Comparison of ENCODE assay signal across 26 cellular contexts in genomic region chr5:38134750-38135330, GRCh38.
DNase-seq lines count a peak whose midpoint lies in the region; ATAC-seq lines count a peak whose summit lies in the region.
"Had no signal": no experiment of that assay in that cellular context is flagged by ENCODE, and none has a peak within 500 bp of the region (broad histone marks: within the 10 kb centered on the region; RNA-seq: fewer than 3 reads in every experiment).

No MANE protein-coding gene starts in this region.

- peak; percentile 1 for DNase-seq in LHCN-M2 (ENCODE audit: low read depth)
- DNase-seq in SJCRH30 = peak; percentile 44 to 66
- DNase-seq in trophoblast cell = peak; percentile 48 to 51
- no peak for DNase-seq in activated CD8-positive, alpha-beta T cell treated with anti-CD3 and anti-CD28 coated beads, Interleukin-2, amount 10 ng/mL, durations not matched to agents 7 days and 5 days
- no peak for DNase-seq in activated naive CD4-positive, alpha-beta T cell treated with anti-CD3 and anti-CD28 coated beads, Interleukin-2, amount 10 ng/mL, durations not matched to agents 7 days and 5 days
- DNase-seq: C1 segment of cervical spinal cord; CD4-positive, alpha-beta memory T cell; COR-L47; DMS53; GOT3; HCEC 1CT; NCI-H1048; NCI-H1417 treated with DMSO at 0.1 percent for 48 hours; NCI-H187; NCI-H2081 treated with DMSO at 0.1 percent for 48 hours; NCI-H524; NCI-H774; NK-92 treated with Interleukin-12 subunit alpha and Interleukin-12 subunit beta, amount 100 ng/mL, for 24 hours; PC-3 had no signal

- ATAC-seq in HG02642 (IDR thresholded peaks at IDR 0.05; ENCODE audit: poor library complexity, unreplicated experiment) (no peak), HG03095 (IDR thresholded peaks at IDR 0.05; ENCODE audit: unreplicated experiment) (no peak)
- no peak for ATAC-seq in activated CD8-positive, alpha-beta T cell treated with anti-CD3 and anti-CD28 coated beads, Interleukin-2, amount 10 ng/mL, durations not matched to agents 7 days and 5 days
- ATAC-seq: PC-3 had no signal

- H3K4me3 ChIP-seq in SJCRH30 (no peak overlapping the region), mesodermal cell (ENCODE audit: extremely low read depth, insufficient read depth, low read length, poor library complexity, severe bottlenecking) (no peak overlapping the region), trophoblast cell (ENCODE audit: low read depth, low read length) (no peak overlapping the region)
- H3K4me3 ChIP-seq: SJSA1 had no signal

- H4K91ac ChIP-seq in trophoblast cell (ENCODE audit: low read depth, low read length) = no peak overlapping the region

- no peak overlapping the region for H2AK5ac ChIP-seq in trophoblast cell (ENCODE audit: low read length)

- POLR2A ChIA-PET in activated CD8-positive, alpha-beta T cell treated with anti-CD3 and anti-CD28 coated beads, Interleukin-2, amount 10 ng/mL, durations not matched to agents 7 days and 5 days (lab: Charles Lee) = no interaction called here

- H2BK5ac ChIP-seq in trophoblast cell (ENCODE audit: low read depth, low read length, poor library complexity) = no peak overlapping the region

- H3K18ac ChIP-seq in trophoblast cell (ENCODE audit: low read length) = no peak overlapping the region

- no peak overlapping the region for H3K27ac Mint-ChIP-seq in activated CD8-positive, alpha-beta T cell treated with anti-CD3 and anti-CD28 coated beads, Interleukin-2, amount 10 ng/mL, durations not matched to agents 7 days and 5 days
- no peak overlapping the region for H3K27ac Mint-ChIP-seq in activated naive CD4-positive, alpha-beta T cell treated with anti-CD3 and anti-CD28 coated beads, Interleukin-2, amount 10 ng/mL, durations not matched to agents 7 days and 5 days
- H3K27ac Mint-ChIP-seq: CD4-positive, alpha-beta memory T cell; IgD-negative memory B cell had no signal

- H3K14ac ChIP-seq in trophoblast cell (ENCODE audit: low read length) = peak overlapping the region; percentile 24

- no peak overlapping the region for H4K12ac ChIP-seq in trophoblast cell (ENCODE audit: low read depth, low read length)

- peaks cover 6% of the 10 kb centered on the region for H3K4me1 ChIP-seq in SJCRH30
- H3K4me1 ChIP-seq in mesodermal cell (ENCODE audit: control insufficient read depth, insufficient read depth, low read length, poor library complexity, severe bottlenecking) = peaks cover 14% of the 10 kb centered on the region
- H3K4me1 ChIP-seq in trophoblast cell (ENCODE audit: control insufficient read depth in 1 of 2, insufficient read depth in 2 of 2, low read length in 2 of 2) = peaks cover 2 to 4% of the 10 kb centered on the region in 2 experiments
- H3K4me1 ChIP-seq: SJSA1 had no signal

- H2BK120ac ChIP-seq in trophoblast cell (ENCODE audit: insufficient read depth, low read length, poor library complexity) = no peak overlapping the region

- H3K9ac ChIP-seq in trophoblast cell (ENCODE audit: low read length) = no peak overlapping the region
- H3K9ac ChIP-seq: KMS-11 had no signal

- H3K79me2 ChIP-seq in trophoblast cell (ENCODE audit: control insufficient read depth, insufficient read depth, low read length, poor library complexity) = no peaks in the 10 kb centered on the region

- H3K36me3 ChIP-seq in SJCRH30 (no peaks in the 10 kb centered on the region), mesodermal cell (ENCODE audit: control insufficient read depth, insufficient read depth, low read length) (no peaks in the 10 kb centered on the region), trophoblast cell (ENCODE audit: control insufficient read depth in 1 of 2, insufficient read depth in 2 of 2, low read length in 2 of 2) (no peaks in the 10 kb centered on the region)
- H3K36me3 ChIP-seq: SJSA1 had no signal

- no peaks in the 10 kb centered on the region for H3K9me3 Mint-ChIP-seq in activated CD8-positive, alpha-beta T cell treated with anti-CD3 and anti-CD28 coated beads, Interleukin-2, amount 10 ng/mL, durations not matched to agents 7 days and 5 days (ENCODE audit: insufficient read depth)
- peaks cover 2% of the 10 kb centered on the region for H3K9me3 Mint-ChIP-seq in activated naive CD4-positive, alpha-beta T cell treated with anti-CD3 and anti-CD28 coated beads, Interleukin-2, amount 10 ng/mL, durations not matched to agents 7 days and 5 days

- no peaks in the 10 kb centered on the region for H3K4me1 Mint-ChIP-seq in activated CD8-positive, alpha-beta T cell treated with anti-CD3 and anti-CD28 coated beads, Interleukin-2, amount 10 ng/mL, durations not matched to agents 7 days and 5 days (ENCODE audit: low read depth)
- no peaks in the 10 kb centered on the region for H3K4me1 Mint-ChIP-seq in activated naive CD4-positive, alpha-beta T cell treated with anti-CD3 and anti-CD28 coated beads, Interleukin-2, amount 10 ng/mL, durations not matched to agents 7 days and 5 days
- H3K4me1 Mint-ChIP-seq: CD4-positive, alpha-beta memory T cell; IgD-negative memory B cell had no signal

- H3K27ac ChIP-seq in SJCRH30 (no peak overlapping the region), mesodermal cell (ENCODE audit: low read depth, low read length, severe bottlenecking) (peak overlapping the region; percentile 78), trophoblast cell (ENCODE audit: low read depth, low read length) (no peak overlapping the region)
- H3K27ac ChIP-seq: HL-60, KMS-11, SJSA1 had no signal

- no peak overlapping the region for H4K8ac ChIP-seq in trophoblast cell (ENCODE audit: low read depth, low read length)

- no peak overlapping the region for H3K4me2 ChIP-seq in trophoblast cell (ENCODE audit: low read length)
- H3K4me2 ChIP-seq: KMS-11 had no signal

- 88 to 89% methylated on average over 21 to 22 of the region's 22 CpGs for WGBS in mesodermal cell (ENCODE audit: insufficient coverage in 2 of 2), 2 experiments
- WGBS in trophoblast cell (ENCODE audit: extremely low coverage, insufficient coverage, insufficient read length) = no CpG with 5 or more reads among the region's 22 CpGs

- no peaks in the 10 kb centered on the region for H3K79me1 ChIP-seq in trophoblast cell (ENCODE audit: low read length)

- CTCF ChIA-PET in activated CD8-positive, alpha-beta T cell treated with anti-CD3 and anti-CD28 coated beads, Interleukin-2, amount 10 ng/mL, durations not matched to agents 7 days and 5 days (lab: Charles Lee) = no interaction called here
- CTCF ChIA-PET in activated naive CD4-positive, alpha-beta T cell treated with anti-CD3 and anti-CD28 coated beads, Interleukin-2, amount 10 ng/mL, durations not matched to agents 7 days and 5 days (lab: Charles Lee) = no interaction called here

- H2BK12ac ChIP-seq in trophoblast cell (ENCODE audit: low read length) = no peak overlapping the region

- H3K4ac ChIP-seq in trophoblast cell (ENCODE audit: low read depth, low read length) = no peak overlapping the region

- H3K9me3 ChIP-seq in SJCRH30 (replicated peaks) = no peaks in the 10 kb centered on the region
- no peaks in the 10 kb centered on the region for H3K9me3 ChIP-seq in mesodermal cell (ENCODE audit: control insufficient read depth, low read length)
- H3K9me3 ChIP-seq in trophoblast cell (ENCODE audit: insufficient read depth, low read depth, low read length) = no peaks in the 10 kb centered on the region
- H3K9me3 ChIP-seq: SJSA1 had no signal

- no peak overlapping the region for H3K23ac ChIP-seq in trophoblast cell (ENCODE audit: low read length)

- no peak overlapping the region for H2AFZ ChIP-seq in trophoblast cell (ENCODE audit: insufficient read depth, low read length, poor library complexity)

- H3K27me3 Mint-ChIP-seq in activated CD8-positive, alpha-beta T cell treated with anti-CD3 and anti-CD28 coated beads, Interleukin-2, amount 10 ng/mL, durations not matched to agents 7 days and 5 days (ENCODE audit: low read depth) = peaks cover 2% of the 10 kb centered on the region
- no peaks in the 10 kb centered on the region for H3K27me3 Mint-ChIP-seq in activated naive CD4-positive, alpha-beta T cell treated with anti-CD3 and anti-CD28 coated beads, Interleukin-2, amount 10 ng/mL, durations not matched to agents 7 days and 5 days
- H3K27me3 Mint-ChIP-seq: CD4-positive, alpha-beta memory T cell; IgD-negative memory B cell had no signal

- no peak overlapping the region for H3K4me3 Mint-ChIP-seq in activated CD8-positive, alpha-beta T cell treated with anti-CD3 and anti-CD28 coated beads, Interleukin-2, amount 10 ng/mL, durations not matched to agents 7 days and 5 days
- no peak overlapping the region for H3K4me3 Mint-ChIP-seq in activated naive CD4-positive, alpha-beta T cell treated with anti-CD3 and anti-CD28 coated beads, Interleukin-2, amount 10 ng/mL, durations not matched to agents 7 days and 5 days
- H3K4me3 Mint-ChIP-seq: CD4-positive, alpha-beta memory T cell; IgD-negative memory B cell had no signal

- H3K27me3 ChIP-seq in SJCRH30 = no peaks in the 10 kb centered on the region
- no peaks in the 10 kb centered on the region for H3K27me3 ChIP-seq in trophoblast cell (ENCODE audit: insufficient read depth, low read length)

- H3K36me3 Mint-ChIP-seq in activated CD8-positive, alpha-beta T cell treated with anti-CD3 and anti-CD28 coated beads, Interleukin-2, amount 10 ng/mL, durations not matched to agents 7 days and 5 days (ENCODE audit: low read depth) = no peaks in the 10 kb centered on the region
- H3K36me3 Mint-ChIP-seq in activated naive CD4-positive, alpha-beta T cell treated with anti-CD3 and anti-CD28 coated beads, Interleukin-2, amount 10 ng/mL, durations not matched to agents 7 days and 5 days = no peaks in the 10 kb centered on the region
- H3K36me3 Mint-ChIP-seq: CD4-positive, alpha-beta memory T cell; IgD-negative memory B cell had no signal

Comparison
In these comparisons a context has a peak if more than half of its experiments do, and no peak if none do; other contexts are left out.
1. DNase-seq: peak in LHCN-M2 (single experiment), SJCRH30 (2 of 2) and trophoblast cell (2 of 2); none in activated CD8-positive, alpha-beta T cell treated with anti-CD3 and anti-CD28 coated beads, Interleukin-2, amount 10 ng/mL, durations not matched to agents 7 days and 5 days (single experiment) and activated naive CD4-positive, alpha-beta T cell treated with anti-CD3 and anti-CD28 coated beads, Interleukin-2, amount 10 ng/mL, durations not matched to agents 7 days and 5 days (single experiment).